Comparison of ENCODE assay signal across 26 cellular contexts in genomic region chrX:84205276-84205675, GRCh38. TPM values are rescaled to one million over a fixed set of nuclear protein-coding genes. Genes with fewer than 3 reads are reported as not detected.
"Had no signal": no experiment of that assay in that cellular context is flagged by ENCODE, and none has a peak within 500 bp of the region (broad histone marks: within the 10 kb centered on the region; RNA-seq: fewer than 3 reads in every experiment).

No MANE protein-coding gene starts in this region.

- H3K4me3 ChIP-seq: K562 had no signal

- FAIRE-seq: HTR-8/SVneo, K562, RCC 7860 had no signal

- DNase-seq: Kasumi-1, MV-4-11, NCI-H1048, NCI-H1105, NCI-H1417, NCI-H146, NCI-H1694 treated with DMSO at 0.1 percent for 48 hours, NCI-H1930, NCI-H2081, NCI-H2107, NCI-H226, NCI-H446, NCI-H510A, NCI-H524 treated with DMSO at 0.1 percent for 48 hours, NCI-H774, Right ventricle myocardium superior, RPMI8226, SIG-M5, SK-N-SH, SW 1271 had no signal

- H3K27ac ChIP-seq: HL-60, KMS-11 had no signal

- H3K9me3 ChIP-seq: SK-N-SH had no signal

RNA-seq across cellular contexts. Expression of gene RPS6KA6, which starts 17.3 kb away (rescaled TPM):
- total RNA-seq: MCF 10A had no signal
- polyA plus RNA-seq: K562 had no signal
